11 cellular contexts compared by ENCODE assay signal in the genomic region with DNA sequence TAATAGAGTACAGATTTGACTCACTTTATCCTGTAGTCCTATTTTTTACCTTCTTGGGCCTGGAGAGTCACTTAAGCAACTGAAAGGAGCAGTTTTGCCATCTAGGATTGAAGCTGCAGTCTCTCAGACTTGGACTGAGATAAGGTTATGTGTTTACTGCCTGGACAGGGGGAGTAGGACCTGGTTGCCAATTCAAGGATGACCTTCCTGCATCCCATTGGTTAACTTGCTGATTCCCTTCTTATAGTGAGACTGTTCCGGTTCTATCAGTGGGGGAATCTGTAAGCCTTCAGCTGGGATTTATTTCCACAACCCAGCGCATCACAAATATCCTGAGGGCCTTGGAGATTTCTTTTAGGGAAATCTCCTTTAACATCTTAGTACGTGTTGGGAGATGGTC. TPM values are rescaled to one million over a fixed set of nuclear protein-coding genes. Genes with fewer than 3 reads are reported as not detected.
DNase-seq lines count a peak whose midpoint lies in the region; ATAC-seq and TF ChIP-seq lines count a peak whose summit lies in the region.
"Had no signal": no experiment of that assay in that cellular context is flagged by ENCODE, and none has a peak within 500 bp of the region (broad histone marks: within the 10 kb centered on the region; RNA-seq: fewer than 3 reads in every experiment).

No MANE protein-coding gene starts in this region.

- in situ Hi-C loops in transverse colon (cut with MboI; ENCODE audit: low pct_ligation_motif_present in 1 of 4, low pct_unique_long_range_greater_than_20kb in 1 of 4, low sequenced_read_pairs in 3 of 4): loop anchor here in 1 of 4 donors (10.0 kb wide), 1 partner anchor 65 kb away; no protein-coding TSS in a partner anchor

- H3K36me3 Mint-ChIP-seq in activated naive CD4-positive, alpha-beta T cell treated with anti-CD3 and anti-CD28 coated beads, Interleukin-2, amount 50 U/mL, for 24 hours: peaks cover 11% of the 10 kb centered on the region
- peaks cover 6 to 19% of the 10 kb centered on the region in 2 donors for H3K36me3 Mint-ChIP-seq in activated naive CD4-positive, alpha-beta T cell treated with anti-CD3 and anti-CD28 coated beads, Interleukin-2, amount 50 U/mL, for 72 hours

- no peak for ATAC-seq in activated naive CD4-positive, alpha-beta T cell treated with anti-CD3 and anti-CD28 coated beads, Interleukin-2, amount 50 U/mL, for 72 hours
- no peak for ATAC-seq in omental fat pad (ENCODE audit: low FRiP score)
- ATAC-seq: stimulated activated naive CD8-positive, alpha-beta T cell treated with anti-CD3 and anti-CD28 coated beads, Interleukin-15, Interleukin-2, amounts not matched to agents 100 U/mL and 50 U/mL, for 24 hours had no signal

- H3K9me3 Mint-ChIP-seq in activated naive CD4-positive, alpha-beta T cell treated with anti-CD3 and anti-CD28 coated beads, Interleukin-2, amount 50 U/mL, for 24 hours: no peaks in the 10 kb centered on the region
- H3K9me3 Mint-ChIP-seq in activated naive CD4-positive, alpha-beta T cell treated with anti-CD3 and anti-CD28 coated beads, Interleukin-2, amount 50 U/mL, for 72 hours: no peaks in the 10 kb centered on the region

- H3K27me3 ChIP-seq in spleen (replicated peaks in 1 of 7) (no peaks in the 10 kb centered on the region), transverse colon (no peaks in the 10 kb centered on the region)

- H3K4me3 Mint-ChIP-seq in activated naive CD4-positive, alpha-beta T cell treated with anti-CD3 and anti-CD28 coated beads, Interleukin-2, amount 50 U/mL, for 24 hours: peak overlapping the region; percentile 23

- no peak for TF ChIP-seq EP300 in transverse colon (IDR thresholded peaks at IDR 0.05; ENCODE audit: low read depth)

- intact Hi-C loops in spleen (cut with DNase I; ENCODE audit: low total_unique reads) (no loop called here), transverse colon (cut with DNase I; ENCODE audit: low total_unique reads) (no loop called here)

- TF ChIP-seq POLR2A in spleen (IDR thresholded peaks at IDR 0.05) (no peak), transverse colon (IDR thresholded peaks at IDR 0.05) (no peak)

- H3K27ac ChIP-seq in spleen (peak overlapping the region in 7 of 8 donors; percentile 9 to 100 (median 94)), transverse colon (no peak overlapping the region)
- H3K27ac ChIP-seq: WERI-Rb-1 had no signal

- peak overlapping the region; percentile 34 for H3K4me3 ChIP-seq in fibroblast of villous mesenchyme (ENCODE audit: low read depth, low read length)
- H3K4me3 ChIP-seq in spleen: peak overlapping the region in 4 of 8 donors; percentile 95 to 98 (median 96)
- no peak overlapping the region for H3K4me3 ChIP-seq in transverse colon

- no peak for DNase-seq in activated naive CD4-positive, alpha-beta T cell treated with anti-CD3 and anti-CD28 coated beads, Interleukin-2, amount 50 U/mL, for 72 hours (ENCODE audit: low spot score in 2 of 2)
- DNase-seq in OCI-M1 (lab: John Stamatoyannopoulos, UW) (peak; percentile 15), fibroblast of villous mesenchyme (ENCODE audit: low read depth) (peak; percentile 47), spleen (no peak), omental fat pad (ENCODE audit: low spot score) (no peak), HuH-7.5 (ENCODE audit: low spot score) (no peak), transverse colon (no peak)
- DNase-seq: COR-L47; stimulated activated naive CD8-positive, alpha-beta T cell treated with anti-CD3 and anti-CD28 coated beads, Interleukin-15, Interleukin-2, amounts not matched to agents 100 U/mL and 50 U/mL, for 24 hours; WERI-Rb-1 had no signal

- peaks cover 58% of the 10 kb centered on the region for H3K4me1 Mint-ChIP-seq in activated naive CD4-positive, alpha-beta T cell treated with anti-CD3 and anti-CD28 coated beads, Interleukin-2, amount 50 U/mL, for 24 hours

- no peaks in the 10 kb centered on the region for H3K27me3 Mint-ChIP-seq in activated naive CD4-positive, alpha-beta T cell treated with anti-CD3 and anti-CD28 coated beads, Interleukin-2, amount 50 U/mL, for 24 hours

- TF ChIP-seq CTCF in fibroblast of villous mesenchyme (IDR thresholded peaks at IDR 0.05; ENCODE audit: insufficient read depth, low read depth, low read length) (no peak), spleen (IDR thresholded peaks at IDR 0.05 in 8 of 11, conservative IDR thresholded peaks at IDR 0.05 in 3 of 11) (no peak), omental fat pad (IDR thresholded peaks at IDR 0.05) (no peak), transverse colon (IDR thresholded peaks at IDR 0.05) (no peak)

- H3K4me1 ChIP-seq in spleen (peaks cover 46 to 87% (median 74%) of the 10 kb centered on the region in 6 donors), transverse colon (peaks cover 26 to 57% (median 45%) of the 10 kb centered on the region in 4 donors)

- no peak overlapping the region for H3K27ac Mint-ChIP-seq in activated naive CD4-positive, alpha-beta T cell treated with anti-CD3 and anti-CD28 coated beads, Interleukin-2, amount 50 U/mL, for 24 hours
- H3K27ac Mint-ChIP-seq in activated naive CD4-positive, alpha-beta T cell treated with anti-CD3 and anti-CD28 coated beads, Interleukin-2, amount 50 U/mL, for 72 hours: no peak overlapping the region

- H3K36me3 ChIP-seq in spleen: peaks cover 0 to 31% (median 23%) of the 10 kb centered on the region in 6 donors
- peaks cover 0 to 14% (median 4%) of the 10 kb centered on the region in 4 donors for H3K36me3 ChIP-seq in transverse colon

- H3K9me3 ChIP-seq in spleen (no peaks in the 10 kb centered on the region), transverse colon (no peaks in the 10 kb centered on the region)

- WGBS in spleen, 5 donors: 71 to 87% (median 78%) methylated on average over 3 of the region's 3 CpGs
- WGBS in transverse colon (ENCODE audit: low coverage in 1 of 2), 2 donors: 88 to 90% methylated on average over 2 to 3 of the region's 3 CpGs

RNA-seq across cellular contexts. Expression of a gene that starts 2.9 kb away (rescaled TPM):
- 10 to 100 TPM; 23.7 to 42.0 TPM for total RNA-seq in activated naive CD4-positive, alpha-beta T cell treated with anti-CD3 and anti-CD28 coated beads, Interleukin-2, amount 50 U/mL, for 72 hours
- total RNA-seq in fibroblast of villous mesenchyme (28.1 and 32.2 TPM in 2 replicates), spleen (10 to 100 TPM; 41.6 to 69.4 (median 58.9) TPM), omental fat pad (10 to 100 TPM; 32.8 to 67.5 (median 41.1) TPM), transverse colon (10 to 100 TPM; 33.6 to 60.2 (median 53.0) TPM)
- 10 to 100 TPM in 1 of 3 donors, 1 to 10 TPM in 2; 4.8 to 16.2 (median 5.5) TPM for polyA plus RNA-seq in spleen

RNA-seq across cellular contexts. Expression of a gene that starts 3.1 kb away (rescaled TPM):
- total RNA-seq in activated naive CD4-positive, alpha-beta T cell treated with anti-CD3 and anti-CD28 coated beads, Interleukin-2, amount 50 U/mL, for 72 hours: 10 to 100 TPM; 70.3 to 80.9 TPM
- total RNA-seq in fibroblast of villous mesenchyme (45.7 and 60.9 TPM in 2 replicates), spleen (100 to 1,000 TPM in 1 of 7 donors, 10 to 100 TPM in 6; 47.2 to 117 (median 83.1) TPM), omental fat pad (10 to 100 TPM; 44.4 to 56.0 (median 52.0) TPM), transverse colon (10 to 100 TPM; 50.2 to 88.4 (median 74.0) TPM)
- 10 to 100 TPM; 26.6 to 53.4 (median 34.0) TPM for polyA plus RNA-seq in spleen

RNA-seq across cellular contexts. Expression of a gene that starts 47.8 kb away (rescaled TPM):
- 10 to 100 TPM in 1 of 2 donors, 1 to 10 TPM in 1; 4.6 to 18.6 TPM for total RNA-seq in activated naive CD4-positive, alpha-beta T cell treated with anti-CD3 and anti-CD28 coated beads, Interleukin-2, amount 50 U/mL, for 72 hours
- total RNA-seq in fibroblast of villous mesenchyme (20.7 and 24.5 TPM in 2 replicates), spleen (10 to 100 TPM; 25.5 to 41.4 (median 31.5) TPM), omental fat pad (1 to 10 TPM; 5.5 to 9.3 (median 8.0) TPM), transverse colon (10 to 100 TPM; 28.1 to 75.2 (median 43.7) TPM)
- 10 to 100 TPM; 24.6 to 47.5 (median 41.6) TPM for polyA plus RNA-seq in spleen

RNA-seq across cellular contexts. Expression of a gene that starts 55.0 kb away (rescaled TPM):
- not detected for total RNA-seq in activated naive CD4-positive, alpha-beta T cell treated with anti-CD3 and anti-CD28 coated beads, Interleukin-2, amount 50 U/mL, for 72 hours
- not detected in 2 replicates for total RNA-seq in fibroblast of villous mesenchyme
- total RNA-seq in spleen: not detected
- not detected for polyA plus RNA-seq in spleen
- total RNA-seq in omental fat pad: not detected
- 100 to 1,000 TPM in 3 of 4 donors, 10 to 100 TPM in 1; 88.0 to 450 (median 252) TPM for total RNA-seq in transverse colon

Comparison
In these comparisons a context has a peak if more than half of its experiments do, and no peak if none do; other contexts are left out.
1. DNase-seq: peak in OCI-M1 (single experiment) and fibroblast of villous mesenchyme (single experiment); none in activated naive CD4-positive, alpha-beta T cell treated with anti-CD3 and anti-CD28 coated beads, Interleukin-2, amount 50 U/mL, for 72 hours (0 of 2), spleen (single experiment), omental fat pad (single experiment), HuH-7.5 (single experiment) and transverse colon (single experiment).
2. H3K27ac ChIP-seq: peak in spleen (7 of 8); none in transverse colon (0 of 4).